10 cellular contexts compared by ENCODE assay signal in genomic region chr4:177051473-177052060, GRCh38.
DNase-seq lines count a peak whose midpoint lies in the region; ATAC-seq, FAIRE-seq and TF ChIP-seq lines count a peak whose summit lies in the region.
"Had no signal": no experiment of that assay in that cellular context is flagged by ENCODE, and none has a peak within 500 bp of the region (broad histone marks: within the 10 kb centered on the region; RNA-seq: fewer than 3 reads in every experiment).

No MANE protein-coding gene starts in this region.

- no peak overlapping the region for H3K27ac ChIP-seq in keratinocyte (ENCODE audit: control insufficient read depth, insufficient read depth, low read length)
- no peak overlapping the region for H3K27ac ChIP-seq in CD8-positive, alpha-beta T cell (ENCODE audit: low read depth, low read length)

- FAIRE-seq in keratinocyte (lab: Jason Lieb, UNC): peak; percentile 86
- FAIRE-seq: endometrium had no signal

- H4K20me1 ChIP-seq in keratinocyte (ENCODE audit: control insufficient read depth, extremely low read depth, insufficient read depth, low read length): no peaks in the 10 kb centered on the region

- H2AFZ ChIP-seq in keratinocyte (ENCODE audit: control insufficient read depth, low read length): no peak overlapping the region

- no peaks in the 10 kb centered on the region for H3K9me3 ChIP-seq in keratinocyte (ENCODE audit: control insufficient read depth, low read depth, low read length)
- no peaks in the 10 kb centered on the region for H3K9me3 ChIP-seq in CD8-positive, alpha-beta T cell (ENCODE audit: low read length)

- H3K27ac Mint-ChIP-seq in activated naive CD4-positive, alpha-beta T cell treated with anti-CD3 and anti-CD28 coated beads, Interleukin-2, amount 10 ng/mL, durations not matched to agents 7 days and 5 days: no peak overlapping the region
- H3K27ac Mint-ChIP-seq in T-helper 2 cell treated with Interferon-gamma antibody and Interleukin-4, amounts not matched to agents 5 μg/mL and 100 μg/mL, for 36 hours: no peak overlapping the region
- H3K27ac Mint-ChIP-seq in CD8-positive, alpha-beta T cell: no peak overlapping the region
- H3K27ac Mint-ChIP-seq: stimulated activated naive CD8-positive, alpha-beta T cell treated with anti-CD3 and anti-CD28 coated beads, Interleukin-15, Interleukin-2, amounts not matched to agents 100 ng/mL and 50 ng/mL, for 24 hours had no signal

- CTCF ChIA-PET in activated naive CD4-positive, alpha-beta T cell treated with anti-CD3 and anti-CD28 coated beads, Interleukin-2, amount 10 ng/mL, durations not matched to agents 7 days and 5 days (lab: Charles Lee): interaction anchor here (1.0 to 1.9 kb wide), 3 partner anchors 23 to 672 kb away, joined by 3 to 4 read pairs (median 3); no protein-coding TSS in a partner anchor
- CTCF ChIA-PET in CD8-positive, alpha-beta T cell (lab: Charles Lee): no interaction called here

- no peaks in the 10 kb centered on the region for H3K27me3 ChIP-seq in keratinocyte (ENCODE audit: control insufficient read depth, extremely low read depth, insufficient read depth, low read length)
- H3K27me3 ChIP-seq in CD8-positive, alpha-beta T cell (ENCODE audit: insufficient read depth, low read length): no peaks in the 10 kb centered on the region

- no peaks in the 10 kb centered on the region for H3K4me1 Mint-ChIP-seq in activated naive CD4-positive, alpha-beta T cell treated with anti-CD3 and anti-CD28 coated beads, Interleukin-2, amount 10 ng/mL, durations not matched to agents 7 days and 5 days
- H3K4me1 Mint-ChIP-seq in T-helper 2 cell treated with Interferon-gamma antibody and Interleukin-4, amounts not matched to agents 5 μg/mL and 100 μg/mL, for 36 hours (ENCODE audit: low read depth): peaks cover 3% of the 10 kb centered on the region
- H3K4me1 Mint-ChIP-seq in CD8-positive, alpha-beta T cell (ENCODE audit: low read depth): no peaks in the 10 kb centered on the region

- H3K9ac ChIP-seq in keratinocyte (ENCODE audit: control insufficient read depth, extremely low read depth, insufficient read depth, low read length): no peak overlapping the region

- no peaks in the 10 kb centered on the region for H3K36me3 ChIP-seq in keratinocyte (ENCODE audit: control insufficient read depth in 2 of 2, extremely low read depth in 1 of 2, insufficient read depth in 2 of 2, low read length in 2 of 2)
- no peaks in the 10 kb centered on the region for H3K36me3 ChIP-seq in CD8-positive, alpha-beta T cell (ENCODE audit: insufficient read depth, low read length)

- peak; percentile 88 for ATAC-seq in GM21528 (IDR thresholded peaks at IDR 0.05; ENCODE audit: low FRiP score, unreplicated experiment)
- no peak for ATAC-seq in CD8-positive, alpha-beta T cell

- DNase-seq in activated naive CD4-positive, alpha-beta T cell treated with anti-CD3 and anti-CD28 coated beads, Interleukin-2, amount 10 ng/mL, durations not matched to agents 7 days and 5 days: peak; percentile 37
- DNase-seq in activated naive CD4-positive, alpha-beta T cell treated with Interleukin-2 at 50 U/mL for 16 hours: no peak
- DNase-seq in HK-2 (ENCODE audit: unreplicated experiment) (peak; percentile 6), keratinocyte (ENCODE audit: low read depth, low spot score) (peak; percentile 33), nucleus accumbens (lab: John Stamatoyannopoulos, UW) (no peak)
- peak; percentile 14 for DNase-seq in T-helper 2 cell treated with Interferon-gamma antibody and Interleukin-4, amounts not matched to agents 5 μg/mL and 100 μg/mL, for 36 hours (ENCODE audit: low spot score)
- no peak for DNase-seq in CD8-positive, alpha-beta T cell

- peak overlapping the region; percentile 20 for H3K4me2 ChIP-seq in keratinocyte (ENCODE audit: control insufficient read depth, extremely low read depth, insufficient read depth, low read depth, low read length)

- TF ChIP-seq CTCF in keratinocyte (optimal IDR thresholded peaks at IDR 0.05 in 1 of 3, IDR thresholded peaks at IDR 0.05 in 1 of 3, conservative IDR thresholded peaks at IDR 0.05 in 1 of 3; ENCODE audit: extremely low read depth in 1 of 3, insufficient read depth in 2 of 3, low read length in 3 of 3): peak; percentile 70 to 77 (median 74)
- TF ChIP-seq CTCF in CD8-positive, alpha-beta T cell (IDR thresholded peaks at IDR 0.05): no peak

- no peak overlapping the region for H3K4me3 Mint-ChIP-seq in activated naive CD4-positive, alpha-beta T cell treated with anti-CD3 and anti-CD28 coated beads, Interleukin-2, amount 10 ng/mL, durations not matched to agents 7 days and 5 days
- no peak overlapping the region for H3K4me3 Mint-ChIP-seq in T-helper 2 cell treated with Interferon-gamma antibody and Interleukin-4, amounts not matched to agents 5 μg/mL and 100 μg/mL, for 36 hours
- H3K4me3 Mint-ChIP-seq in CD8-positive, alpha-beta T cell: no peak overlapping the region
- H3K4me3 Mint-ChIP-seq: stimulated activated naive CD8-positive, alpha-beta T cell treated with anti-CD3 and anti-CD28 coated beads, Interleukin-15, Interleukin-2, amounts not matched to agents 100 ng/mL and 50 ng/mL, for 24 hours had no signal

- no peaks in the 10 kb centered on the region for H3K9me3 Mint-ChIP-seq in activated naive CD4-positive, alpha-beta T cell treated with anti-CD3 and anti-CD28 coated beads, Interleukin-2, amount 10 ng/mL, durations not matched to agents 7 days and 5 days
- H3K9me3 Mint-ChIP-seq in T-helper 2 cell treated with Interferon-gamma antibody and Interleukin-4, amounts not matched to agents 5 μg/mL and 100 μg/mL, for 36 hours: no peaks in the 10 kb centered on the region
- no peaks in the 10 kb centered on the region for H3K9me3 Mint-ChIP-seq in CD8-positive, alpha-beta T cell
- H3K9me3 Mint-ChIP-seq: stimulated activated naive CD8-positive, alpha-beta T cell treated with anti-CD3 and anti-CD28 coated beads, Interleukin-15, Interleukin-2, amounts not matched to agents 100 ng/mL and 50 ng/mL, for 24 hours had no signal

- no peaks in the 10 kb centered on the region for H3K79me2 ChIP-seq in keratinocyte (ENCODE audit: control insufficient read depth, insufficient read depth, low read length)

- H3K27me3 Mint-ChIP-seq in activated naive CD4-positive, alpha-beta T cell treated with anti-CD3 and anti-CD28 coated beads, Interleukin-2, amount 10 ng/mL, durations not matched to agents 7 days and 5 days: peaks cover 7% of the 10 kb centered on the region
- peaks cover 5% of the 10 kb centered on the region for H3K27me3 Mint-ChIP-seq in T-helper 2 cell treated with Interferon-gamma antibody and Interleukin-4, amounts not matched to agents 5 μg/mL and 100 μg/mL, for 36 hours (ENCODE audit: low read depth)
- H3K27me3 Mint-ChIP-seq in CD8-positive, alpha-beta T cell (ENCODE audit: low read depth): peaks cover 4% of the 10 kb centered on the region

- no peaks in the 10 kb centered on the region for H3K36me3 Mint-ChIP-seq in activated naive CD4-positive, alpha-beta T cell treated with anti-CD3 and anti-CD28 coated beads, Interleukin-2, amount 10 ng/mL, durations not matched to agents 7 days and 5 days
- no peaks in the 10 kb centered on the region for H3K36me3 Mint-ChIP-seq in T-helper 2 cell treated with Interferon-gamma antibody and Interleukin-4, amounts not matched to agents 5 μg/mL and 100 μg/mL, for 36 hours (ENCODE audit: low read depth)
- H3K36me3 Mint-ChIP-seq in CD8-positive, alpha-beta T cell: no peaks in the 10 kb centered on the region

- intact Hi-C loops in CD8-positive, alpha-beta T cell (cut with DNase I, micrococcal nuclease): loop anchor here in 1 of 2 experiments (5.0 kb wide), 1 partner anchor 286 kb away; no protein-coding TSS in a partner anchor

- H3K4me1 ChIP-seq in keratinocyte (ENCODE audit: control insufficient read depth, extremely low read depth, insufficient read depth, low read length): peaks cover 6% of the 10 kb centered on the region
- no peaks in the 10 kb centered on the region for H3K4me1 ChIP-seq in CD8-positive, alpha-beta T cell (ENCODE audit: insufficient read depth, low read length)

- no peaks in the 10 kb centered on the region for H3K9me1 ChIP-seq in keratinocyte (ENCODE audit: control insufficient read depth, extremely low read depth, insufficient read depth, low read length)

- POLR2A ChIA-PET in CD8-positive, alpha-beta T cell (lab: Charles Lee): no interaction called here

- dilution Hi-C loops in keratinocyte (cut with MboI; ENCODE audit: extremely low pct_ligation_motif_present, low sequenced_read_pairs): no loop called here

- no peak overlapping the region for H3K4me3 ChIP-seq in keratinocyte (ENCODE audit: control insufficient read depth in 2 of 3, extremely low read depth in 1 of 3, insufficient read depth in 2 of 3, low read depth in 1 of 3, low read length in 3 of 3)
- no peak overlapping the region for H3K4me3 ChIP-seq in CD8-positive, alpha-beta T cell (ENCODE audit: low read depth, low read length)

Comparison
In these comparisons a context has a peak if more than half of its experiments do, and no peak if none do; other contexts are left out.
1. DNase-seq: peak in activated naive CD4-positive, alpha-beta T cell treated with anti-CD3 and anti-CD28 coated beads, Interleukin-2, amount 10 ng/mL, durations not matched to agents 7 days and 5 days (single experiment), HK-2 (single experiment), T-helper 2 cell treated with Interferon-gamma antibody and Interleukin-4, amounts not matched to agents 5 μg/mL and 100 μg/mL, for 36 hours (single experiment) and keratinocyte (single experiment); none in activated naive CD4-positive, alpha-beta T cell treated with Interleukin-2 at 50 U/mL for 16 hours (single experiment), CD8-positive, alpha-beta T cell (0 of 7) and nucleus accumbens (0 of 56).